8 cellular contexts compared by ENCODE assay signal in genomic region chr11:23112987-23113886, GRCh38.
A peak's percentile ranks its signal among the peaks of the same experiment; 100 is the strongest.
DNase-seq lines count a peak whose midpoint lies in the region; ATAC-seq and TF ChIP-seq lines count a peak whose summit lies in the region.

No MANE protein-coding gene starts in this region.

- TF ChIP-seq POLR2A in NB4 (IDR thresholded peaks at IDR 0.05; ENCODE audit: extremely low read depth, insufficient read length): no peak

- H3K4me3 ChIP-seq in NB4 (ENCODE audit: low read depth, low read length) (no peak overlapping the region), retinal pigment epithelial cell (ENCODE audit: low read length) (no peak overlapping the region)

- POLR2A ChIA-PET in GM10248 (lab: Yijun Ruan, JAX): no interaction called here
- POLR2A ChIA-PET in naive thymus-derived CD8-positive, alpha-beta T cell (lab: Charles Lee): no interaction called here

- no peaks in the 10 kb centered on the region for H3K4me1 ChIP-seq in foreskin keratinocyte

- DNase-seq in GM10248 (ENCODE audit: extremely low spot score) (peak; percentile 43), H4 (ENCODE audit: low spot score) (peak; percentile 58), NB4 (ENCODE audit: low read depth) (peak; percentile 40), SKM-1 (lab: John Stamatoyannopoulos, UW; ENCODE audit: unreplicated experiment) (peak; percentile 8), foreskin keratinocyte (peak; percentile 11 to 48), retinal pigment epithelial cell (ENCODE audit: low read depth) (peak; percentile 33)
- no peak for DNase-seq in stimulated activated naive CD4-positive, alpha-beta T cell (lab: John Stamatoyannopoulos, UW)
- no peak for DNase-seq in naive thymus-derived CD8-positive, alpha-beta T cell

- CTCF ChIA-PET in GM10248 (lab: Yijun Ruan, JAX): interaction anchor here (0.8 to 3.6 kb wide), 12 partner anchors 9 to 444 kb away, joined by 3 to 20 read pairs (median 4); no protein-coding TSS in a partner anchor

- H3K27ac Mint-ChIP-seq in naive thymus-derived CD8-positive, alpha-beta T cell: no peak overlapping the region

- TF ChIP-seq CTCF in GM10248 (IDR thresholded peaks at IDR 0.05; ENCODE audit: control extremely low read depth, extremely low read depth, low read depth, missing control alignments) (peak; percentile 48), NB4 (IDR thresholded peaks at IDR 0.05; ENCODE audit: low read depth, low read length) (peak; percentile 24), foreskin keratinocyte (conservative IDR thresholded peaks at IDR 0.05) (peak; percentile 82), retinal pigment epithelial cell (conservative IDR thresholded peaks at IDR 0.05; ENCODE audit: low read depth, low read length) (peak; percentile 68)

- no peaks in the 10 kb centered on the region for H3K4me1 Mint-ChIP-seq in naive thymus-derived CD8-positive, alpha-beta T cell

- H3K36me3 Mint-ChIP-seq in naive thymus-derived CD8-positive, alpha-beta T cell: peaks cover 0 to 10% (median 6%) of the 10 kb centered on the region in 3 donors

- no peaks in the 10 kb centered on the region for H3K27me3 ChIP-seq in foreskin keratinocyte

- ATAC-seq in foreskin keratinocyte: peak; percentile 81
- ATAC-seq in naive thymus-derived CD8-positive, alpha-beta T cell: no peak

- no peak overlapping the region for H3K4me3 Mint-ChIP-seq in naive thymus-derived CD8-positive, alpha-beta T cell

- H3K27me3 Mint-ChIP-seq in naive thymus-derived CD8-positive, alpha-beta T cell: no peaks in the 10 kb centered on the region

- peaks cover 0 to 18% (median 9%) of the 10 kb centered on the region in 9 donors for H3K9me3 Mint-ChIP-seq in naive thymus-derived CD8-positive, alpha-beta T cell

- H3K27ac ChIP-seq in foreskin keratinocyte: no peak overlapping the region

Comparison
In these comparisons a context has a peak if more than half of its experiments do, and no peak if none do; other contexts are left out.
1. DNase-seq: peak in GM10248 (single experiment), H4 (single experiment), NB4 (single experiment), SKM-1 (single experiment), foreskin keratinocyte (2 of 2) and retinal pigment epithelial cell (single experiment); none in stimulated activated naive CD4-positive, alpha-beta T cell (0 of 6) and naive thymus-derived CD8-positive, alpha-beta T cell (0 of 10).
2. CTCF ChIP-seq: peak in every context shown above with its lines; median percentile 82 in foreskin keratinocyte; 68 in retinal pigment epithelial cell; 48 in GM10248; 24 in NB4.